Comparison of ENCODE assay signal across 6 cellular contexts in the genomic region with DNA sequence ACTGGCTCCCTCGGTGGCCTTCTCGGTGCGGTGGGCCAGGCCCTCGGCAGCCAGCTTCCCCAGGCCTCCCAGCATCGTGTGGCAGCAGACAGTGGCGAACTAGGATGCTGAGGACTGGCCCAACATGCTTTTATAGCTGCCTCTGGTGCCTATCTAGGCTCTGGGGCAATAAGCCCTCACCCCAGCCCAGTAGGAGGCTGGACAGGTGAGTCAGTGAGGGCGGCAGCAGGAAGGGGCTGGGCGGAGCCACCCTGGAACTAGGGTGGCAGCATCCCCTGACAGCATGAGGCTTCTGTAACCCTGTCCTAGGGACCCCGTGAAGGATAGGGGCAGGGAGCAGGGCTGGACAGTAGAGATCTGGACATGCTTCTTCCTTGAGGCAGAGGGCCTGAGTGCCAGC. TPM values are rescaled to one million over a fixed set of nuclear protein-coding genes. Genes with fewer than 3 reads are reported as not detected.
"Had no signal": no experiment of that assay in that cellular context is flagged by ENCODE, and none has a peak within 500 bp of the region (broad histone marks: within the 10 kb centered on the region; RNA-seq: fewer than 3 reads in every experiment).

Gene FAM25G (minus strand): TSS at position 101 of the 400 bp plus-strand sequence. CDS start 26 bp downstream, at position 75.

RNA-seq across cellular contexts. Expression of gene FAM25G, which starts in this region (rescaled TPM):
- total RNA-seq: HepG2, HT-29, HT1080, IMR-90, K562 had no signal
- polyA plus RNA-seq: HepG2, IgD-negative memory B cell, IMR-90, K562 had no signal
